In the genomic region with DNA sequence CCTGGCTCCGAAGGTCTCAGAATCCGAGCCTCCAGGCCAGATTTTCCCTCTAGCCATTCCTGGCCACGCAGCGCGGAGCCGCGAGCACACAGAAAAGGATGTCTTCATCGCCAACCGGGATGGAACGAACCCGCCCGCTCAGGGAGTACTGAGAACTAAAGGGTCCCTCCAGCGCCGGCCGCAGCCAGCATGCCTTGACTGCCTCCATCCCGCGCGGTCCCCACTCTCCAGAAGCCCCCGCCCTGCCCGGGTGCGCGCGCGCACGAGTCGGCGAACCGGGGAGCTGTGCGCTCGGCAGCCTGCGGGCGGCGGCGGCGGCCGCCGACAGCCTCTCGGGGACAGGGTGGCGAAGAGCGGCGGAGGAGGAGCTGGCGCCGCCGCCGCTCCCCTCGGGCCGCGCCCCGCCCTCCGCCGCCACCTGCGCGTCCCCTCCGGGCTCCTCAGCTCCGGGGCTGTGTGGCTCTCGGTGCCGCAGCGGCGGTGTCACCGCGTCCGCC, we compare ENCODE assay signal across 11 cellular contexts. TPM values are rescaled to one million over a fixed set of nuclear protein-coding genes. Genes with fewer than 3 reads are reported as not detected.
DNase-seq lines count a peak whose midpoint lies in the region; ATAC-seq, FAIRE-seq and TF ChIP-seq lines count a peak whose summit lies in the region.
"Had no signal": no experiment of that assay in that cellular context is flagged by ENCODE, and none has a peak within 500 bp of the region (broad histone marks: within the 10 kb centered on the region; RNA-seq: fewer than 3 reads in every experiment).

No MANE protein-coding gene starts in this region.

- H3K9me3 ChIP-seq in ascending aorta (no peaks in the 10 kb centered on the region), kidney (ENCODE audit: control insufficient read depth in 1 of 2, low read length in 2 of 2) (no peaks in the 10 kb centered on the region)

- in situ Hi-C loops in KBM-7 (cut with MboI; ENCODE audit: low pct_unique_long_range_greater_than_20kb, low sequenced_read_pairs): no loop called here

- H3K27ac ChIP-seq in ascending aorta: peak overlapping the region; percentile 46 to 73
- H3K27ac ChIP-seq in kidney (ENCODE audit: low read depth in 2 of 2, low read length in 2 of 2): no peak overlapping the region

- H3K9ac ChIP-seq in kidney (ENCODE audit: low read length in 2 of 2): no peak overlapping the region

- TF ChIP-seq CTCF in ascending aorta (IDR thresholded peaks at IDR 0.05) (peak in 2 of 3 experiments; percentile 23 to 36), kidney (IDR thresholded peaks at IDR 0.05; ENCODE audit: borderline replicate concordance, extremely low read depth, insufficient read depth) (no peak)

- H3K36me3 ChIP-seq in ascending aorta (no peaks in the 10 kb centered on the region), kidney (ENCODE audit: control insufficient read depth in 1 of 2, insufficient read depth in 2 of 2, low read length in 2 of 2) (no peaks in the 10 kb centered on the region)

- DNase-seq in KBM-7: peak; percentile 3
- peak in 1 of 2 donors; percentile 76 for DNase-seq in ascending aorta (ENCODE audit: low spot score in 2 of 2)
- DNase-seq in kidney: peak; percentile 77
- DNase-seq in stimulated activated CD8-positive, alpha-beta memory T cell treated with anti-CD3 and anti-CD28 coated beads, Interleukin-12 subunit alpha, Interleukin-12 subunit beta, amount 100 ng/mL, for 24 hours (ENCODE audit: extremely low read depth): peak; percentile 1
- no peak for DNase-seq in NCI-H526 (lab: John Stamatoyannopoulos, UW)
- no peak for DNase-seq in stimulated activated CD4-positive, alpha-beta T cell treated with anti-CD3 and anti-CD28 coated beads, Interleukin-4, amount 100 ng/mL, for 1 hour
- no peak for DNase-seq in activated CD4-positive, alpha-beta T cell treated with anti-CD3 and anti-CD28 coated beads for 4 hours
- DNase-seq: activated naive CD4-positive, alpha-beta T cell; NCI-H1694 treated with DMSO at 0.1 percent for 48 hours had no signal

- no peaks in the 10 kb centered on the region for H3K27me3 ChIP-seq in ascending aorta

- intact Hi-C loops in ascending aorta (cut with DNase I) (loop anchor here (5.0 to 10.0 kb wide), 3 partner anchors 143 to 601 kb away; no protein-coding TSS in a partner anchor), kidney (cut with DNase I) (no loop called here)

- no peak for FAIRE-seq in kidney (lab: Jason Lieb, UNC)

- H3K4me3 ChIP-seq in ascending aorta (peak overlapping the region; percentile 77 to 81), kidney (ENCODE audit: low read length in 2 of 2) (no peak overlapping the region)

- ATAC-seq in GM21423 (IDR thresholded peaks at IDR 0.05; ENCODE audit: unreplicated experiment): no peak

- H3K4me1 ChIP-seq in ascending aorta (peaks cover 0 to 3% of the 10 kb centered on the region in 2 donors), kidney (ENCODE audit: control insufficient read depth in 1 of 2, insufficient read depth in 1 of 2, low read depth in 1 of 2, low read length in 2 of 2) (no peaks in the 10 kb centered on the region)

RNA-seq across cellular contexts. Expression of a gene that starts 0.6 kb away (rescaled TPM):
- total RNA-seq in ascending aorta (29.8 TPM), kidney (2.4 TPM)
- 5.5 TPM for polyA plus RNA-seq in kidney (ENCODE audit: insufficient read depth, low read depth, low replicate concordance)
- total RNA-seq: renal cortical epithelial cell had no signal

Comparison
In these comparisons a context has a peak if more than half of its experiments do, and no peak if none do; other contexts are left out.
1. DNase-seq: peak in KBM-7 (single experiment), kidney (single experiment) and stimulated activated CD8-positive, alpha-beta memory T cell treated with anti-CD3 and anti-CD28 coated beads, Interleukin-12 subunit alpha, Interleukin-12 subunit beta, amount 100 ng/mL, for 24 hours (single experiment); none in NCI-H526 (0 of 2), stimulated activated CD4-positive, alpha-beta T cell treated with anti-CD3 and anti-CD28 coated beads, Interleukin-4, amount 100 ng/mL, for 1 hour (single experiment) and activated CD4-positive, alpha-beta T cell treated with anti-CD3 and anti-CD28 coated beads for 4 hours (0 of 2).
2. H3K27ac ChIP-seq: peak in ascending aorta (2 of 2); none in kidney (0 of 2).
3. H3K4me3 ChIP-seq: peak in ascending aorta (2 of 2); none in kidney (0 of 2).